In genomic region chr5:98069876-98070512, GRCh38 we compare ENCODE assay signal across 11 cellular contexts.
A peak's percentile ranks its signal among the peaks of the same experiment; 100 is the strongest.
DNase-seq lines count a peak whose midpoint lies in the region; ATAC-seq and TF ChIP-seq lines count a peak whose summit lies in the region.
"Had no signal": no experiment of that assay in that cellular context is flagged by ENCODE, and none has a peak within 500 bp of the region (broad histone marks: within the 10 kb centered on the region; RNA-seq: fewer than 3 reads in every experiment).

No MANE protein-coding gene starts in this region.

- DNase-seq in fibroblast of mammary gland (ENCODE audit: low read depth) (peak; percentile 50), left lobe of liver (ENCODE audit: low spot score) (no peak), HuH-7.5 (ENCODE audit: low spot score) (no peak), dorsolateral prefrontal cortex (no peak), aorta (no peak)
- DNase-seq: DMS79 treated with DMSO at 0.1 percent for 48 hours, lower lobe of right lung, NCI-H2171 treated with DMSO at 0.1 percent for 48 hours had no signal

- no peak overlapping the region for H3K4me3 ChIP-seq in fibroblast of mammary gland (ENCODE audit: control insufficient read depth, low read depth, low read length)
- no peak overlapping the region for H3K4me3 ChIP-seq in dorsolateral prefrontal cortex
- no peak overlapping the region for H3K4me3 ChIP-seq in aorta (ENCODE audit: low read length in 2 of 2)
- H3K4me3 ChIP-seq: lower lobe of right lung had no signal

- WGBS in aorta, 2 donors, result 47 to 81% methylated on average over 1 of the region's 1 CpG

- H3K36me3 ChIP-seq in aorta (ENCODE audit: control insufficient read depth in 1 of 2, insufficient read depth in 2 of 2, low read length in 1 of 2), result no peaks in the 10 kb centered on the region
- H3K36me3 ChIP-seq: lower lobe of right lung had no signal

- H3K27ac ChIP-seq in dorsolateral prefrontal cortex (no peak overlapping the region), aorta (ENCODE audit: low read depth in 1 of 2, low read length in 2 of 2) (no peak overlapping the region)
- H3K27ac ChIP-seq: lower lobe of right lung had no signal

- no peaks in the 10 kb centered on the region for H3K4me1 ChIP-seq in aorta (ENCODE audit: control insufficient read depth in 1 of 2, insufficient read depth in 2 of 2, low read length in 2 of 2)
- H3K4me1 ChIP-seq: lower lobe of right lung had no signal

- intact Hi-C loops in dorsolateral prefrontal cortex (cut with DNase I), result no loop called here
- intact Hi-C loops in aorta (cut with DNase I), result no loop called here

- H3K27me3 ChIP-seq in dorsolateral prefrontal cortex, result no peaks in the 10 kb centered on the region
- no peaks in the 10 kb centered on the region for H3K27me3 ChIP-seq in aorta (ENCODE audit: control insufficient read depth in 1 of 2, insufficient read depth in 2 of 2, low read length in 1 of 2)

- no peaks in the 10 kb centered on the region for H3K9me3 ChIP-seq in aorta (ENCODE audit: control insufficient read depth, low read length)
- H3K9me3 ChIP-seq: lower lobe of right lung had no signal

- TF ChIP-seq CTCF in fibroblast of mammary gland (conservative IDR thresholded peaks at IDR 0.05; ENCODE audit: control insufficient read depth, insufficient read depth, low read depth, low read length) (no peak), dorsolateral prefrontal cortex (IDR thresholded peaks at IDR 0.05 in 54 of 56, conservative IDR thresholded peaks at IDR 0.05 in 2 of 56; ENCODE audit: low read depth in 1 of 56, partially characterized antibody in 56 of 56) (no peak)

- ATAC-seq in GM18511 (IDR thresholded peaks at IDR 0.05; ENCODE audit: unreplicated experiment) (peak; percentile 80), GM21529 (IDR thresholded peaks at IDR 0.05; ENCODE audit: unreplicated experiment) (peak; percentile 76), HG03469 (IDR thresholded peaks at IDR 0.05; ENCODE audit: unreplicated experiment) (peak; percentile 53), left lobe of liver (no peak), aorta (ENCODE audit: low FRiP score) (no peak)
- ATAC-seq: lower lobe of right lung had no signal

Comparison
In these comparisons a context has a peak if more than half of its experiments do, and no peak if none do; other contexts are left out.
1. ATAC-seq: peak in GM18511 (single experiment), GM21529 (single experiment) and HG03469 (single experiment); none in left lobe of liver (single experiment) and aorta (single experiment).